ENCODE assay signal across 1 cellular context in the genomic region with DNA sequence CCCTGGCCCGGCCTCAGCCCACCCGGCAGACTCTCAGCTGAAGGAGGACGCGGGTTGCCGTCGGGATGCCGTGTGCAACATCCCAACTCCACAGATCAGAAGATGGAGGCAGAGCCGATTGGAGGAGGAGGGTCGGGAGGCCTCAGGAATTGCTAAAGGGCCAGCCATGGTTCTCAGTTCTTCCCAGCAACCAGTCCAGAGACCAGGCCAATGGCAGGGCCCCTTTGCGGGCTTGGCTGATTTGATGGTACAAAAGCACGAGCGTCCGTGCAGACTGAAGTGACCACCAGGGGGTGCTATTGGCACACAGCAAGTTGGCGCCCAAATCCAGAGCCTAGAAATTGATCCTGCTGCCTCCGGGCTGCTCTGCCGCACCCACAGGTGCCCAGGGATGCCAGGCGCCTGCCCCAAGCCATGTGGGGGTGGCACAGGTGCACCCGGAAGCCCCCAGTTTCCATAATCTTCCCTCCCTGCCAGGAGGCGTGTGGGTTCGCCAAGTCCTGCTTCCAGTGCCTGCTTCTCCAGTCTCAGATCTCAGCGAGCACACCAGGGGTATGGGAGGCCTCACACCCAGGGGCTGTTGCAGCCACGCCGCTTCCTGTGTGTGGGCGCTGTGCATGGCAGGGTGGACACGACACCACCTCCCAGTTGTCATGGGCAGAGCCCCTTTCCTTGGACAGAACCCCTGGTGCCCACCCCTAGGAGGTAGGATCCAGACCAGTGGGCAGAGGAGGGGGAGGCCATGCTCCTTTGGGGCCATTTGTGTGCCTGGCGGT.
TF ChIP-seq lines count a peak whose summit lies in the region.

No MANE protein-coding gene starts in this region.

TF ChIP-seq in GM23338, 12 proteins besides CTCF, POLR2A, EP300 and RAD21 (continued from another document):
- TF ChIP-seq, protein P1, sequence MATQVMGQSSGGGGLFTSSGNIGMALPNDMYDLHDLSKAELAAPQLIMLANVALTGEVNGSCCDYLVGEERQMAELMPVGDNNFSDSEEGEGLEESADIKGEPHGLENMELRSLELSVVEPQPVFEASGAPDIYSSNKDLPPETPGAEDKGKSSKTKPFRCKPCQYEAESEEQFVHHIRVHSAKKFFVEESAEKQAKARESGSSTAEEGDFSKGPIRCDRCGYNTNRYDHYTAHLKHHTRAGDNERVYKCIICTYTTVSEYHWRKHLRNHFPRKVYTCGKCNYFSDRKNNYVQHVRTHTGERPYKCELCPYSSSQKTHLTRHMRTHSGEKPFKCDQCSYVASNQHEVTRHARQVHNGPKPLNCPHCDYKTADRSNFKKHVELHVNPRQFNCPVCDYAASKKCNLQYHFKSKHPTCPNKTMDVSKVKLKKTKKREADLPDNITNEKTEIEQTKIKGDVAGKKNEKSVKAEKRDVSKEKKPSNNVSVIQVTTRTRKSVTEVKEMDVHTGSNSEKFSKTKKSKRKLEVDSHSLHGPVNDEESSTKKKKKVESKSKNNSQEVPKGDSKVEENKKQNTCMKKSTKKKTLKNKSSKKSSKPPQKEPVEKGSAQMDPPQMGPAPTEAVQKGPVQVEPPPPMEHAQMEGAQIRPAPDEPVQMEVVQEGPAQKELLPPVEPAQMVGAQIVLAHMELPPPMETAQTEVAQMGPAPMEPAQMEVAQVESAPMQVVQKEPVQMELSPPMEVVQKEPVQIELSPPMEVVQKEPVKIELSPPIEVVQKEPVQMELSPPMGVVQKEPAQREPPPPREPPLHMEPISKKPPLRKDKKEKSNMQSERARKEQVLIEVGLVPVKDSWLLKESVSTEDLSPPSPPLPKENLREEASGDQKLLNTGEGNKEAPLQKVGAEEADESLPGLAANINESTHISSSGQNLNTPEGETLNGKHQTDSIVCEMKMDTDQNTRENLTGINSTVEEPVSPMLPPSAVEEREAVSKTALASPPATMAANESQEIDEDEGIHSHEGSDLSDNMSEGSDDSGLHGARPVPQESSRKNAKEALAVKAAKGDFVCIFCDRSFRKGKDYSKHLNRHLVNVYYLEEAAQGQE (IDR thresholded peaks at IDR 0.05; ENCODE audit: unreplicated experiment), result peak; percentile 35
- TF ChIP-seq ZNF114 (CRISPR knock-in tag; IDR thresholded peaks at IDR 0.05) (no peak), STAT1 (IDR thresholded peaks at IDR 0.05; ENCODE audit: unreplicated experiment) (no peak), CREB1 (CRISPR knock-in tag; IDR thresholded peaks at IDR 0.05; ENCODE audit: low read depth) (no peak), NANOG (IDR thresholded peaks at IDR 0.05; ENCODE audit: borderline replicate concordance) (no peak), ZNF331 (CRISPR knock-in tag; IDR thresholded peaks at IDR 0.05; ENCODE audit: low read depth) (no peak)
- TF ChIP-seq, protein P2, sequence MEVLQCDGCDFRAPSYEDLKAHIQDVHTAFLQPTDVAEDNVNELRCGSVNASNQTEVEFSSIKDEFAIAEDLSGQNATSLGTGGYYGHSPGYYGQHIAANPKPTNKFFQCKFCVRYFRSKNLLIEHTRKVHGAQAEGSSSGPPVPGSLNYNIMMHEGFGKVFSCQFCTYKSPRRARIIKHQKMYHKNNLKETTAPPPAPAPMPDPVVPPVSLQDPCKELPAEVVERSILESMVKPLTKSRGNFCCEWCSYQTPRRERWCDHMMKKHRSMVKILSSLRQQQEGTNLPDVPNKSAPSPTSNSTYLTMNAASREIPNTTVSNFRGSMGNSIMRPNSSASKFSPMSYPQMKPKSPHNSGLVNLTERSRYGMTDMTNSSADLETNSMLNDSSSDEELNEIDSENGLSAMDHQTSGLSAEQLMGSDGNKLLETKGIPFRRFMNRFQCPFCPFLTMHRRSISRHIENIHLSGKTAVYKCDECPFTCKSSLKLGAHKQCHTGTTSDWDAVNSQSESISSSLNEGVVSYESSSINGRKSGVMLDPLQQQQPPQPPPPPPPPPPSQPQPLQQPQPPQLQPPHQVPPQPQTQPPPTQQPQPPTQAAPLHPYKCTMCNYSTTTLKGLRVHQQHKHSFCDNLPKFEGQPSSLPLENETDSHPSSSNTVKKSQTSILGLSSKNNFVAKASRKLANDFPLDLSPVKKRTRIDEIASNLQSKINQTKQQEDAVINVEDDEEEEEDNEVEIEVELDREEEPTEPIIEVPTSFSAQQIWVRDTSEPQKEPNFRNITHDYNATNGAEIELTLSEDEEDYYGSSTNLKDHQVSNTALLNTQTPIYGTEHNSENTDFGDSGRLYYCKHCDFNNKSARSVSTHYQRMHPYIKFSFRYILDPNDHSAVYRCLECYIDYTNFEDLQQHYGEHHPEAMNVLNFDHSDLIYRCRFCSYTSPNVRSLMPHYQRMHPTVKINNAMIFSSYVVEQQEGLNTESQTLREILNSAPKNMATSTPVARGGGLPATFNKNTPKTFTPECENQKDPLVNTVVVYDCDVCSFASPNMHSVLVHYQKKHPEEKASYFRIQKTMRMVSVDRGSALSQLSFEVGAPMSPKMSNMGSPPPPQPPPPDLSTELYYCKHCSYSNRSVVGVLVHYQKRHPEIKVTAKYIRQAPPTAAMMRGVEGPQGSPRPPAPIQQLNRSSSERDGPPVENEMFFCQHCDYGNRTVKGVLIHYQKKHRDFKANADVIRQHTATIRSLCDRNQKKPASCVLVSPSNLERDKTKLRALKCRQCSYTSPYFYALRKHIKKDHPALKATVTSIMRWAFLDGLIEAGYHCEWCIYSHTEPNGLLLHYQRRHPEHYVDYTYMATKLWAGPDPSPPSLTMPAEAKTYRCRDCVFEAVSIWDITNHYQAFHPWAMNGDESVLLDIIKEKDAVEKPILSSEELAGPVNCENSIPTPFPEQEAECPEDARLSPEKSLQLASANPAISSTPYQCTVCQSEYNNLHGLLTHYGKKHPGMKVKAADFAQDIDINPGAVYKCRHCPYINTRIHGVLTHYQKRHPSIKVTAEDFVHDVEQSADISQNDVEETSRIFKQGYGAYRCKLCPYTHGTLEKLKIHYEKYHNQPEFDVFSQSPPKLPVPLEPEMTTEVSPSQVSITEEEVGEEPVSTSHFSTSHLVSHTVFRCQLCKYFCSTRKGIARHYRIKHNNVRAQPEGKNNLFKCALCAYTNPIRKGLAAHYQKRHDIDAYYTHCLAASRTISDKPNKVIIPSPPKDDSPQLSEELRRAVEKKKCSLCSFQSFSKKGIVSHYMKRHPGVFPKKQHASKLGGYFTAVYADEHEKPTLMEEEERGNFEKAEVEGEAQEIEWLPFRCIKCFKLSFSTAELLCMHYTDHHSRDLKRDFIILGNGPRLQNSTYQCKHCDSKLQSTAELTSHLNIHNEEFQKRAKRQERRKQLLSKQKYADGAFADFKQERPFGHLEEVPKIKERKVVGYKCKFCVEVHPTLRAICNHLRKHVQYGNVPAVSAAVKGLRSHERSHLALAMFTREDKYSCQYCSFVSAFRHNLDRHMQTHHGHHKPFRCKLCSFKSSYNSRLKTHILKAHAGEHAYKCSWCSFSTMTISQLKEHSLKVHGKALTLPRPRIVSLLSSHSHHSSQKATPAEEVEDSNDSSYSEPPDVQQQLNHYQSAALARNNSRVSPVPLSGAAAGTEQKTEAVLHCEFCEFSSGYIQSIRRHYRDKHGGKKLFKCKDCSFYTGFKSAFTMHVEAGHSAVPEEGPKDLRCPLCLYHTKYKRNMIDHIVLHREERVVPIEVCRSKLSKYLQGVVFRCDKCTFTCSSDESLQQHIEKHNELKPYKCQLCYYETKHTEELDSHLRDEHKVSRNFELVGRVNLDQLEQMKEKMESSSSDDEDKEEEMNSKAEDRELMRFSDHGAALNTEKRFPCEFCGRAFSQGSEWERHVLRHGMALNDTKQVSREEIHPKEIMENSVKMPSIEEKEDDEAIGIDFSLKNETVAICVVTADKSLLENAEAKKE (CRISPR knock-in tag; IDR thresholded peaks at IDR 0.05), result no peak
